In genomic region chr19:42228640-42229039, GRCh38 we compare ENCODE assay signal across 26 cellular contexts. TPM values are rescaled to one million over a fixed set of nuclear protein-coding genes. Genes with fewer than 3 reads are reported as not detected.
DNase-seq lines count a peak whose midpoint lies in the region; ATAC-seq, FAIRE-seq and TF ChIP-seq lines count a peak whose summit lies in the region.
"Had no signal": no experiment of that assay in that cellular context is flagged by ENCODE, and none has a peak within 500 bp of the region (broad histone marks: within the 10 kb centered on the region; RNA-seq: fewer than 3 reads in every experiment).

No MANE protein-coding gene starts in this region.

- in situ Hi-C loops in HepG2 (cut with HindIII; ENCODE audit: extremely low pct_ligation_motif_present, low pct_unique_long_range_greater_than_20kb) (no loop called here), GM23248 (cut with MboI) (no loop called here)

- FAIRE-seq in HepG2 (lab: Jason Lieb, UNC) = no peak
- FAIRE-seq: D721Med, islet of Langerhans, pancreas had no signal

- H2AFZ ChIP-seq in HepG2 (ENCODE audit: low read length) (no peak overlapping the region), GM23248 (no peak overlapping the region)

- no peak for TF ChIP-seq RAD21 in HepG2 (CRISPR knock-in tag; IDR thresholded peaks at IDR 0.05)

- 90% methylated on average over 4 of the region's 4 CpGs for WGBS in HepG2 (ENCODE audit: low lambda C conversion rate)
- 93% methylated on average over 3 of the region's 4 CpGs for WGBS in right lobe of liver (ENCODE audit: insufficient coverage, low coverage, low lambda C conversion rate, missing lambda C conversion rate)
- 70 to 73% methylated on average over 4 of the region's 4 CpGs for WGBS in GM23248 (ENCODE audit: low coverage in 1 of 2, low lambda C conversion rate in 2 of 2, missing lambda C conversion rate in 2 of 2), 2 experiments

- peaks cover 29 to 64% of the 10 kb centered on the region in 2 experiments for H3K36me3 ChIP-seq in HepG2 (replicated peaks in 1 of 2; ENCODE audit: control insufficient read depth in 1 of 2, insufficient read depth in 2 of 2, low read length in 2 of 2)
- H3K36me3 ChIP-seq in right lobe of liver = peaks cover 0 to 62% (median 24%) of the 10 kb centered on the region in 4 donors
- peaks cover 67% of the 10 kb centered on the region for H3K36me3 ChIP-seq in WERI-Rb-1
- peaks cover 30% of the 10 kb centered on the region for H3K36me3 ChIP-seq in GM23248 (ENCODE audit: low read depth)

- CTCF ChIA-PET in HepG2 (lab: Yijun Ruan, JAX; ENCODE audit: low intra/inter-chr PET ratio, low total read pairs) = no interaction called here

- H3K4me3 ChIP-seq in HepG2 (replicated peaks in 1 of 3; ENCODE audit: insufficient read depth in 1 of 3, low read depth in 2 of 3, low read length in 3 of 3) = no peak overlapping the region
- no peak overlapping the region for H3K4me3 ChIP-seq in right lobe of liver
- no peak overlapping the region for H3K4me3 ChIP-seq in WERI-Rb-1 (ENCODE audit: low read depth, low read length)
- no peak overlapping the region for H3K4me3 ChIP-seq in GM23248
- H3K4me3 ChIP-seq: BLaER1 treated with 17β-estradiol and CSF1 and Interleukin-3, amounts not matched to agents 10 nM and 100 nM; left ventricle myocardium inferior; pancreas; right atrium auricular region; vagina had no signal

- H3K4me1 ChIP-seq in HepG2 (ENCODE audit: insufficient read depth, low read length) = peaks cover 29% of the 10 kb centered on the region
- H3K4me1 ChIP-seq in right lobe of liver = no peaks in the 10 kb centered on the region
- no peaks in the 10 kb centered on the region for H3K4me1 ChIP-seq in GM23248 (ENCODE audit: insufficient read depth)
- H3K4me1 ChIP-seq: pancreas, right atrium auricular region, vagina had no signal

- ATAC-seq in HepG2 = no peak; the same call in 2 of the 3 replicates
- ATAC-seq in right lobe of liver = no peak
- ATAC-seq in HG03139 (IDR thresholded peaks at IDR 0.05; ENCODE audit: unreplicated experiment) = no peak
- ATAC-seq: naive thymus-derived CD8-positive, alpha-beta T cell; pancreas had no signal

- H4K20me1 ChIP-seq in HepG2 (ENCODE audit: insufficient read depth, low read length) (peaks cover 6% of the 10 kb centered on the region; the same call in 1 of the 2 replicates), GM23248 (ENCODE audit: insufficient read depth) (no peaks in the 10 kb centered on the region)

- peaks cover 5% of the 10 kb centered on the region for H3K79me2 ChIP-seq in HepG2 (ENCODE audit: insufficient read depth, low read length)
- peaks cover 77% of the 10 kb centered on the region for H3K79me2 ChIP-seq in GM23248 (ENCODE audit: insufficient read depth)

- peaks cover 28% of the 10 kb centered on the region for H3F3A ChIP-seq in GM23248 (ENCODE audit: insufficient read depth)

- H3K9me2 ChIP-seq in GM23248 (ENCODE audit: insufficient read depth) = no peaks in the 10 kb centered on the region

- TF ChIP-seq POLR2A in HepG2 (IDR thresholded peaks at IDR 0.05; ENCODE audit: insufficient read depth in 1 of 2, low read depth in 2 of 2, low read length in 2 of 2) (no peak), right lobe of liver (IDR thresholded peaks at IDR 0.05) (no peak)

- intact Hi-C loops in HepG2 (cut with micrococcal nuclease; ENCODE audit: unreplicated experiment) = no loop called here
- intact Hi-C loops in right lobe of liver (cut with DNase I) = no loop called here

- DNase-seq in HepG2 (ENCODE audit: low spot score) = no peak
- DNase-seq in right lobe of liver = no peak
- peak; percentile 79 for DNase-seq in WERI-Rb-1
- no peak for DNase-seq in GM23248
- DNase-seq in H4 (ENCODE audit: low spot score) = no peak
- DNase-seq: activated CD4-positive, alpha-beta T cell treated with anti-CD3 and anti-CD28 coated beads for 48 hours; dermis blood vessel endothelial cell; EL; HCEC 1CT; left ventricle myocardium inferior; naive thymus-derived CD8-positive, alpha-beta T cell; NCI-H1092 treated with DMSO at 0.1 percent for 48 hours; NCI-H2029; NCI-H2227 treated with DMSO at 0.1 percent for 48 hours; NCI-H69; RPMI8226; stimulated activated CD4-positive, alpha-beta T cell treated with anti-CD3 and anti-CD28 coated beads, Interleukin-4, amount 100 ng/mL, for 24 hours; stimulated activated naive CD4-positive, alpha-beta T cell treated with Interleukin-2 at 50 U/mL for 16 hours had no signal

- H3K9me3 ChIP-seq in HepG2 (ENCODE audit: low read length) (no peaks in the 10 kb centered on the region), right lobe of liver (no peaks in the 10 kb centered on the region), WERI-Rb-1 (ENCODE audit: severe bottlenecking) (no peaks in the 10 kb centered on the region), GM23248 (ENCODE audit: low read depth) (no peaks in the 10 kb centered on the region)
- H3K9me3 ChIP-seq: BLaER1 treated with 17β-estradiol and CSF1 and Interleukin-3, amounts not matched to agents 10 nM and 100 nM; left ventricle myocardium inferior; pancreas; right atrium auricular region; vagina had no signal

- TF ChIP-seq CTCF in HepG2 (CRISPR knock-in tag; IDR thresholded peaks at IDR 0.05) (no peak), right lobe of liver (IDR thresholded peaks at IDR 0.05) (no peak), WERI-Rb-1 (IDR thresholded peaks at IDR 0.05; ENCODE audit: low read depth, low read length) (no peak)

- H3K4me2 ChIP-seq in HepG2 (ENCODE audit: low read depth, low read length) = no peak overlapping the region
- H3K4me2 ChIP-seq in GM23248 (ENCODE audit: unreplicated experiment) = no peak overlapping the region
- H3K4me2 ChIP-seq: BLaER1 treated with 17β-estradiol and CSF1 and Interleukin-3, amounts not matched to agents 10 nM and 100 nM had no signal

- no peak overlapping the region for H3K27ac ChIP-seq in HepG2 (ENCODE audit: extremely low read length, insufficient read depth, low read length)
- H3K27ac ChIP-seq in right lobe of liver = no peak overlapping the region
- peak overlapping the region; percentile 84 for H3K27ac ChIP-seq in WERI-Rb-1
- no peak overlapping the region for H3K27ac ChIP-seq in GM23248
- H3K27ac ChIP-seq: HL-60, left ventricle myocardium inferior, pancreas, right atrium auricular region, vagina had no signal

- no peak overlapping the region for H3K9ac ChIP-seq in HepG2 (ENCODE audit: insufficient read depth, low read depth, low read length)
- no peak overlapping the region for H3K9ac ChIP-seq in GM23248

- BruUV-seq in HepG2 (replicated peaks; lab: Mats Ljungman, UMichigan) = no TSS peak

- no peak for TF ChIP-seq EP300 in HepG2 (IDR thresholded peaks at IDR 0.05; ENCODE audit: low read depth in 2 of 2, low read length in 2 of 2)
- TF ChIP-seq EP300 in HepG2 (CRISPR knock-in tag; IDR thresholded peaks at IDR 0.05; ENCODE audit: borderline replicate concordance) = no peak

- POLR2A ChIA-PET in HepG2 (lab: Yijun Ruan, JAX) = interaction anchor here (1.6 to 3.0 kb wide), 2 partner anchors 11 to 14 kb away, joined by 3 to 13 read pairs; partner anchors contain the start of gene GSK3A

- no peaks in the 10 kb centered on the region for H3K27me3 ChIP-seq in HepG2 (ENCODE audit: control insufficient read depth in 1 of 2, insufficient read depth in 2 of 2, low read length in 2 of 2)
- H3K27me3 ChIP-seq in right lobe of liver = no peaks in the 10 kb centered on the region
- H3K27me3 ChIP-seq in WERI-Rb-1 (ENCODE audit: insufficient read depth, low read depth, severe bottlenecking) = no peaks in the 10 kb centered on the region
- H3K27me3 ChIP-seq in GM23248 (replicated peaks; ENCODE audit: insufficient read depth) = no peaks in the 10 kb centered on the region
- H3K27me3 ChIP-seq: BLaER1 treated with 17β-estradiol and CSF1 and Interleukin-3, amounts not matched to agents 10 nM and 100 nM; pancreas; right atrium auricular region; vagina had no signal

RNA-seq across cellular contexts. Expression of gene ZNF526, which starts 8.5 kb away (rescaled TPM):
- total RNA-seq in HepG2 (2016; rRNA removed; fragmentation: Illumina TruSeq; extraction: Trizol) = 8.4 and 8.5 TPM in 2 replicates
- 3.2 and 4.1 TPM in 2 replicates for total RNA-seq in HepG2 (2016; cell fraction: cytosol; rRNA removed; fragmentation: Illumina TruSeq; extraction: Trizol; ENCODE audit: low read depth)
- 7.8 and 8.2 TPM in 2 replicates for total RNA-seq in HepG2 (2016; cell fraction: insoluble cytoplasmic fraction; rRNA removed; fragmentation: Illumina TruSeq; extraction: Trizol)
- 7.8 and 8.0 TPM in 2 replicates for total RNA-seq in HepG2 (2016; cell fraction: membrane; rRNA removed; fragmentation: Illumina TruSeq; extraction: Trizol)
- 5.4 and 6.6 TPM in 2 replicates for total RNA-seq in HepG2 (2016; cell fraction: nucleus; rRNA removed; fragmentation: Illumina TruSeq; extraction: Trizol)
- polyA plus RNA-seq in HepG2 (2011; rRNA removed) = 3.3 and 4.3 TPM in 2 replicates
- polyA plus RNA-seq in HepG2 (2011; cell fraction: cytosol; rRNA removed) = 1.6 and 1.7 TPM in 2 replicates
- 6.8 and 7.0 TPM in 2 replicates for polyA plus RNA-seq in HepG2 (2011; cell fraction: nucleus; rRNA removed)
- polyA plus RNA-seq in HepG2 (2012) = 4.9 and 5.8 TPM in 2 replicates
- 0.61 and 0.84 TPM in 2 replicates for polyA plus RNA-seq in HepG2 (2016; cell fraction: cytosol; fragmentation: Illumina TruSeq; extraction: Trizol; ENCODE audit: low read depth)
- polyA plus RNA-seq in HepG2 (2016; cell fraction: insoluble cytoplasmic fraction; fragmentation: Illumina TruSeq; extraction: Trizol; ENCODE audit: low read depth) = 3.0 and 6.6 TPM in 2 replicates
- polyA plus RNA-seq in HepG2 (2016; cell fraction: membrane; fragmentation: Illumina TruSeq; extraction: Trizol; ENCODE audit: low read depth) = 1.2 and 1.8 TPM in 2 replicates
- 4.9 and 6.7 TPM in 2 replicates for polyA plus RNA-seq in HepG2 (2016; cell fraction: nucleus; fragmentation: Illumina TruSeq; extraction: Trizol; ENCODE audit: insufficient read depth, low read depth)
- polyA minus RNA-seq in HepG2 (2011; rRNA and poly(A)+ RNA removed; ENCODE audit: low replicate concordance) = 12.7 and 19.4 TPM in 2 replicates
- polyA minus RNA-seq in HepG2 (2011; cell fraction: cytosol; rRNA and poly(A)+ RNA removed) = 2.9 and 4.0 TPM in 2 replicates
- 8.8 and 9.3 TPM in 2 replicates for polyA minus RNA-seq in HepG2 (2011; cell fraction: nucleus; rRNA and poly(A)+ RNA removed)
- 1 to 10 TPM; 1.9 to 3.9 (median 3.4) TPM for total RNA-seq in right lobe of liver
- 7.8 and 8.7 TPM in 2 replicates for total RNA-seq in GM23248 (2014; rRNA removed; shearing (Covaris generic))
- 10.2 and 10.5 TPM in 2 replicates for polyA plus RNA-seq in GM23248 (2016; fragmentation: Nextera tagmentation; extraction: Ambion mirVana)
- 4.1 and 5.5 TPM in 2 replicates for total RNA-seq in H4 (2014; rRNA removed; shearing (Covaris generic))

RNA-seq across cellular contexts. Expression of gene DEDD2, which starts 11.2 kb away (rescaled TPM):
- total RNA-seq in HepG2 (2016; rRNA removed; fragmentation: Illumina TruSeq; extraction: Trizol) = 14.7 and 19.2 TPM in 2 replicates
- total RNA-seq in HepG2 (2016; cell fraction: cytosol; rRNA removed; fragmentation: Illumina TruSeq; extraction: Trizol; ENCODE audit: low read depth) = 9.6 and 10.0 TPM in 2 replicates
- 16.1 and 18.5 TPM in 2 replicates for total RNA-seq in HepG2 (2016; cell fraction: insoluble cytoplasmic fraction; rRNA removed; fragmentation: Illumina TruSeq; extraction: Trizol)
- 27.2 and 29.6 TPM in 2 replicates for total RNA-seq in HepG2 (2016; cell fraction: membrane; rRNA removed; fragmentation: Illumina TruSeq; extraction: Trizol)
- total RNA-seq in HepG2 (2016; cell fraction: nucleus; rRNA removed; fragmentation: Illumina TruSeq; extraction: Trizol) = 6.8 and 8.3 TPM in 2 replicates
- polyA plus RNA-seq in HepG2 (2011; rRNA removed) = 24.7 and 26.1 TPM in 2 replicates
- polyA plus RNA-seq in HepG2 (2011; cell fraction: cytosol; rRNA removed) = 25.5 and 32.8 TPM in 2 replicates
- polyA plus RNA-seq in HepG2 (2011; cell fraction: nucleus; rRNA removed) = 26.7 and 26.8 TPM in 2 replicates
- 11.1 and 19.5 TPM in 2 replicates for polyA plus RNA-seq in HepG2 (2012)
- 10.7 and 11.1 TPM in 2 replicates for polyA plus RNA-seq in HepG2 (2016; cell fraction: cytosol; fragmentation: Illumina TruSeq; extraction: Trizol; ENCODE audit: low read depth)
- polyA plus RNA-seq in HepG2 (2016; cell fraction: insoluble cytoplasmic fraction; fragmentation: Illumina TruSeq; extraction: Trizol; ENCODE audit: low read depth) = 19.2 and 19.5 TPM in 2 replicates
- 23.2 and 25.7 TPM in 2 replicates for polyA plus RNA-seq in HepG2 (2016; cell fraction: membrane; fragmentation: Illumina TruSeq; extraction: Trizol; ENCODE audit: low read depth)
- 16.9 and 21.4 TPM in 2 replicates for polyA plus RNA-seq in HepG2 (2016; cell fraction: nucleus; fragmentation: Illumina TruSeq; extraction: Trizol; ENCODE audit: insufficient read depth, low read depth)
- 15.6 and 26.0 TPM in 2 replicates for polyA minus RNA-seq in HepG2 (2011; rRNA and poly(A)+ RNA removed; ENCODE audit: low replicate concordance)
- polyA minus RNA-seq in HepG2 (2011; cell fraction: cytosol; rRNA and poly(A)+ RNA removed) = 6.8 and 8.3 TPM in 2 replicates
- polyA minus RNA-seq in HepG2 (2011; cell fraction: nucleus; rRNA and poly(A)+ RNA removed) = 5.0 and 7.2 TPM in 2 replicates
- 10 to 100 TPM in 5 of 6 experiments, 1 to 10 TPM in 1; 8.1 to 18.0 (median 15.0) TPM for total RNA-seq in right lobe of liver
- 27.8 and 34.7 TPM in 2 replicates for total RNA-seq in GM23248 (2014; rRNA removed; shearing (Covaris generic))
- polyA plus RNA-seq in GM23248 (2016; fragmentation: Nextera tagmentation; extraction: Ambion mirVana) = 21.1 and 22.5 TPM in 2 replicates
- 10.4 and 14.8 TPM in 2 replicates for total RNA-seq in H4 (2014; rRNA removed; shearing (Covaris generic))

RNA-seq across cellular contexts. Expression of gene GSK3A, which starts 13.8 kb away (rescaled TPM):
- total RNA-seq in HepG2 (2016; rRNA removed; fragmentation: Illumina TruSeq; extraction: Trizol) (14.8 and 16.9 TPM in 2 replicates), right lobe of liver (10 to 100 TPM; 12.3 to 14.8 (median 13.5) TPM)
- 16.1 and 22.9 TPM in 2 replicates for total RNA-seq in HepG2 (2016; cell fraction: cytosol; rRNA removed; fragmentation: Illumina TruSeq; extraction: Trizol; ENCODE audit: low read depth)
- 11.4 and 17.4 TPM in 2 replicates for total RNA-seq in HepG2 (2016; cell fraction: insoluble cytoplasmic fraction; rRNA removed; fragmentation: Illumina TruSeq; extraction: Trizol)
- 31.4 and 34.4 TPM in 2 replicates for total RNA-seq in HepG2 (2016; cell fraction: membrane; rRNA removed; fragmentation: Illumina TruSeq; extraction: Trizol)
- total RNA-seq in HepG2 (2016; cell fraction: nucleus; rRNA removed; fragmentation: Illumina TruSeq; extraction: Trizol) = 9.7 and 11.2 TPM in 2 replicates
- polyA plus RNA-seq in HepG2 (2011; rRNA removed) (52.5 and 56.5 TPM in 2 replicates), GM23248 (2016; fragmentation: Nextera tagmentation; extraction: Ambion mirVana) (13.0 and 13.1 TPM in 2 replicates)
- polyA plus RNA-seq in HepG2 (2011; cell fraction: cytosol; rRNA removed) = 33.8 and 36.7 TPM in 2 replicates
- 33.5 and 34.5 TPM in 2 replicates for polyA plus RNA-seq in HepG2 (2011; cell fraction: nucleus; rRNA removed)
- 25.2 and 25.7 TPM in 2 replicates for polyA plus RNA-seq in HepG2 (2012)
- 41.6 and 46.1 TPM in 2 replicates for polyA plus RNA-seq in HepG2 (2016; cell fraction: cytosol; fragmentation: Illumina TruSeq; extraction: Trizol; ENCODE audit: low read depth)
- polyA plus RNA-seq in HepG2 (2016; cell fraction: insoluble cytoplasmic fraction; fragmentation: Illumina TruSeq; extraction: Trizol; ENCODE audit: low read depth) = 45.9 and 55.0 TPM in 2 replicates
- polyA plus RNA-seq in HepG2 (2016; cell fraction: membrane; fragmentation: Illumina TruSeq; extraction: Trizol; ENCODE audit: low read depth) = 67.9 and 73.5 TPM in 2 replicates
- polyA plus RNA-seq in HepG2 (2016; cell fraction: nucleus; fragmentation: Illumina TruSeq; extraction: Trizol; ENCODE audit: insufficient read depth, low read depth) = 44.2 and 47.7 TPM in 2 replicates
- polyA minus RNA-seq in HepG2 (2011; rRNA and poly(A)+ RNA removed; ENCODE audit: low replicate concordance) = 34.3 and 51.6 TPM in 2 replicates
- 9.1 and 14.1 TPM in 2 replicates for polyA minus RNA-seq in HepG2 (2011; cell fraction: cytosol; rRNA and poly(A)+ RNA removed)
- 5.2 and 6.8 TPM in 2 replicates for polyA minus RNA-seq in HepG2 (2011; cell fraction: nucleus; rRNA and poly(A)+ RNA removed)
- total RNA-seq in GM23248 (2014; rRNA removed; shearing (Covaris generic)) = 23.1 and 33.4 TPM in 2 replicates
- total RNA-seq in H4 (2014; rRNA removed; shearing (Covaris generic)) = 29.8 and 30.6 TPM in 2 replicates

RNA-seq across cellular contexts. Expression of gene ERF, which starts 26.3 kb away (rescaled TPM):
- total RNA-seq in HepG2 (2016; rRNA removed; fragmentation: Illumina TruSeq; extraction: Trizol) = 43.2 and 67.1 TPM in 2 replicates
- total RNA-seq in HepG2 (2016; cell fraction: cytosol; rRNA removed; fragmentation: Illumina TruSeq; extraction: Trizol; ENCODE audit: low read depth) = 54.9 and 66.8 TPM in 2 replicates
- total RNA-seq in HepG2 (2016; cell fraction: insoluble cytoplasmic fraction; rRNA removed; fragmentation: Illumina TruSeq; extraction: Trizol) = 35.3 and 68.2 TPM in 2 replicates
- total RNA-seq in HepG2 (2016; cell fraction: membrane; rRNA removed; fragmentation: Illumina TruSeq; extraction: Trizol) = 104 and 115 TPM in 2 replicates
- total RNA-seq in HepG2 (2016; cell fraction: nucleus; rRNA removed; fragmentation: Illumina TruSeq; extraction: Trizol) = 31.2 and 38.3 TPM in 2 replicates
- 62.5 and 69.9 TPM in 2 replicates for polyA plus RNA-seq in HepG2 (2011; rRNA removed)
- polyA plus RNA-seq in HepG2 (2011; cell fraction: cytosol; rRNA removed) = 36.9 and 45.9 TPM in 2 replicates
- 109 and 170 TPM in 2 replicates for polyA plus RNA-seq in HepG2 (2011; cell fraction: nucleus; rRNA removed)
- 38.4 and 44.3 TPM in 2 replicates for polyA plus RNA-seq in HepG2 (2012)
- polyA plus RNA-seq in HepG2 (2016; cell fraction: cytosol; fragmentation: Illumina TruSeq; extraction: Trizol; ENCODE audit: low read depth) = 30.4 TPM in 2 replicates
- polyA plus RNA-seq in HepG2 (2016; cell fraction: insoluble cytoplasmic fraction; fragmentation: Illumina TruSeq; extraction: Trizol; ENCODE audit: low read depth) = 56.4 and 79.4 TPM in 2 replicates
- polyA plus RNA-seq in HepG2 (2016; cell fraction: membrane; fragmentation: Illumina TruSeq; extraction: Trizol; ENCODE audit: low read depth) = 55.2 and 69.1 TPM in 2 replicates
- polyA plus RNA-seq in HepG2 (2016; cell fraction: nucleus; fragmentation: Illumina TruSeq; extraction: Trizol; ENCODE audit: insufficient read depth, low read depth) = 77.4 and 89.7 TPM in 2 replicates
- 39.2 and 85.5 TPM in 2 replicates for polyA minus RNA-seq in HepG2 (2011; rRNA and poly(A)+ RNA removed; ENCODE audit: low replicate concordance)
- polyA minus RNA-seq in HepG2 (2011; cell fraction: cytosol; rRNA and poly(A)+ RNA removed) = 38.3 and 50.2 TPM in 2 replicates
- polyA minus RNA-seq in HepG2 (2011; cell fraction: nucleus; rRNA and poly(A)+ RNA removed) = 40.9 and 56.5 TPM in 2 replicates
- 10 to 100 TPM; 15.4 to 35.7 (median 30.5) TPM for total RNA-seq in right lobe of liver
- total RNA-seq in GM23248 (2014; rRNA removed; shearing (Covaris generic)) = 29.6 and 31.9 TPM in 2 replicates
- 21.2 and 24.7 TPM in 2 replicates for polyA plus RNA-seq in GM23248 (2016; fragmentation: Nextera tagmentation; extraction: Ambion mirVana)
- 27.1 and 31.1 TPM in 2 replicates for total RNA-seq in H4 (2014; rRNA removed; shearing (Covaris generic))

RNA-seq across cellular contexts. Expression of gene CIC, which starts 40.4 kb away (rescaled TPM):
- total RNA-seq in HepG2 (2016; rRNA removed; fragmentation: Illumina TruSeq; extraction: Trizol) (5.4 and 8.0 TPM in 2 replicates), right lobe of liver (10 to 100 TPM; 19.9 to 53.6 (median 35.2) TPM)
- total RNA-seq in HepG2 (2016; cell fraction: cytosol; rRNA removed; fragmentation: Illumina TruSeq; extraction: Trizol; ENCODE audit: low read depth) = 1.5 and 1.8 TPM in 2 replicates
- total RNA-seq in HepG2 (2016; cell fraction: insoluble cytoplasmic fraction; rRNA removed; fragmentation: Illumina TruSeq; extraction: Trizol) = 5.2 and 7.8 TPM in 2 replicates
- 4.6 and 4.9 TPM in 2 replicates for total RNA-seq in HepG2 (2016; cell fraction: membrane; rRNA removed; fragmentation: Illumina TruSeq; extraction: Trizol)
- 10.4 and 12.3 TPM in 2 replicates for total RNA-seq in HepG2 (2016; cell fraction: nucleus; rRNA removed; fragmentation: Illumina TruSeq; extraction: Trizol)
- polyA plus RNA-seq in HepG2 (2011; rRNA removed) (5.9 and 8.3 TPM in 2 replicates), GM23248 (2016; fragmentation: Nextera tagmentation; extraction: Ambion mirVana) (7.8 and 8.3 TPM in 2 replicates)
- 3.3 and 5.6 TPM in 2 replicates for polyA plus RNA-seq in HepG2 (2011; cell fraction: cytosol; rRNA removed)
- 60.6 and 75.8 TPM in 2 replicates for polyA plus RNA-seq in HepG2 (2011; cell fraction: nucleus; rRNA removed)
- polyA plus RNA-seq in HepG2 (2012) = 17.6 and 25.1 TPM in 2 replicates
- 1.7 and 1.9 TPM in 2 replicates for polyA plus RNA-seq in HepG2 (2016; cell fraction: cytosol; fragmentation: Illumina TruSeq; extraction: Trizol; ENCODE audit: low read depth)
- polyA plus RNA-seq in HepG2 (2016; cell fraction: insoluble cytoplasmic fraction; fragmentation: Illumina TruSeq; extraction: Trizol; ENCODE audit: low read depth) = 10.1 and 16.9 TPM in 2 replicates
- 5.7 and 6.0 TPM in 2 replicates for polyA plus RNA-seq in HepG2 (2016; cell fraction: membrane; fragmentation: Illumina TruSeq; extraction: Trizol; ENCODE audit: low read depth)
- polyA plus RNA-seq in HepG2 (2016; cell fraction: nucleus; fragmentation: Illumina TruSeq; extraction: Trizol; ENCODE audit: insufficient read depth, low read depth) = 61.0 and 65.4 TPM in 2 replicates
- polyA minus RNA-seq in HepG2 (2011; rRNA and poly(A)+ RNA removed; ENCODE audit: low replicate concordance) = 3.6 and 7.9 TPM in 2 replicates
- 9.1 and 10.8 TPM in 2 replicates for polyA minus RNA-seq in HepG2 (2011; cell fraction: cytosol; rRNA and poly(A)+ RNA removed)
- 14.7 and 15.5 TPM in 2 replicates for polyA minus RNA-seq in HepG2 (2011; cell fraction: nucleus; rRNA and poly(A)+ RNA removed)
- total RNA-seq in GM23248 (2014; rRNA removed; shearing (Covaris generic)) = 17.5 and 22.3 TPM in 2 replicates
- total RNA-seq in H4 (2014; rRNA removed; shearing (Covaris generic)) = 10.8 and 12.1 TPM in 2 replicates
